31 cellular contexts compared by ENCODE assay signal in the genomic region with DNA sequence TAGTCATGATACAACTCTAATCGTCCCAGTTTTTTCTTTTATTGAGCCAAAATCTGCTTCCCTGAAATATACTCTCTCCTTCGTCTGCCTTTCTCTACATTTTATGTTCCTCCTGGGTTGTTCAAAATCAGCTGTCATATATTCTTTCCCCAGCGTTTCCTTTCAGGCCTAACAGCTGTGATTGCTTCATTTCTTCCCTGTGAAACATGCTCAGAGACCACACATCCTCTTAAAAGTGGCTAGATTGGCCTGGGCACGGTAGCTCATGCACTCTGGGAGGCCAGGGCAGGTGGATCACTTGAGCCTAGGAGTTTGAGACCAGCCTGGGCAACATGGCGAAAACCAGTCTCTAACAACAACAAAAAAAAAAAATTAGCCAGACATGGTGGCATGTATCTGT. TPM values are rescaled to one million over a fixed set of nuclear protein-coding genes. Genes with fewer than 3 reads are reported as not detected.
DNase-seq lines count a peak whose midpoint lies in the region; ATAC-seq and TF ChIP-seq lines count a peak whose summit lies in the region.
"Had no signal": no experiment of that assay in that cellular context is flagged by ENCODE, and none has a peak within 500 bp of the region (broad histone marks: within the 10 kb centered on the region; RNA-seq: fewer than 3 reads in every experiment).

No MANE protein-coding gene starts in this region.

- POLR2A ChIA-PET in RWPE1 (lab: Yijun Ruan, JAX; ENCODE audit: low non-redundant PET): interaction anchor here (0.6 kb wide), 1 partner anchor 118 kb away, joined by 3 read pairs; no protein-coding TSS in a partner anchor

- H3K9me3 ChIP-seq in testis: no peaks in the 10 kb centered on the region
- H3K9me3 ChIP-seq: colonic mucosa, ovary, SK-N-SH, tibial artery had no signal

- H3K4me3 Mint-ChIP-seq in activated naive CD8-positive, alpha-beta T cell treated with anti-CD3 and anti-CD28 coated beads for 36 hours: no peak overlapping the region
- H3K4me3 Mint-ChIP-seq in activated naive CD8-positive, alpha-beta T cell treated with anti-CD3 and anti-CD28 coated beads, Interleukin-2, amount 50 U/mL, for 24 hours: no peak overlapping the region
- H3K4me3 Mint-ChIP-seq: effector memory CD8-positive, alpha-beta T cell; immature natural killer cell; naive thymus-derived CD4-positive, alpha-beta T cell had no signal

- TF ChIP-seq POLR2A in testis (IDR thresholded peaks at IDR 0.05): no peak

- peak overlapping the region; percentile 46 for H3K27ac ChIP-seq in RWPE1
- peak overlapping the region; percentile 34 to 55 for H3K27ac ChIP-seq in testis
- H3K27ac ChIP-seq: brain microvascular endothelial cell, C4-2B, colonic mucosa, ovary, tibial artery had no signal

- no peaks in the 10 kb centered on the region for H3K9me3 Mint-ChIP-seq in activated naive CD8-positive, alpha-beta T cell treated with anti-CD3 and anti-CD28 coated beads for 36 hours
- H3K9me3 Mint-ChIP-seq in activated naive CD8-positive, alpha-beta T cell treated with anti-CD3 and anti-CD28 coated beads, Interleukin-2, amount 50 U/mL, for 24 hours: no peaks in the 10 kb centered on the region
- H3K9me3 Mint-ChIP-seq: effector memory CD8-positive, alpha-beta T cell; immature natural killer cell; naive thymus-derived CD4-positive, alpha-beta T cell had no signal

- DNase-seq in activated naive CD8-positive, alpha-beta T cell treated with anti-CD3 and anti-CD28 coated beads for 36 hours: no peak
- DNase-seq in activated naive CD8-positive, alpha-beta T cell treated with anti-CD3 and anti-CD28 coated beads, Interleukin-2, amount 50 U/mL, for 24 hours: no peak
- DNase-seq in RWPE1 (ENCODE audit: low spot score) (no peak), fibroblast of villous mesenchyme (ENCODE audit: low read depth) (peak; percentile 77), testis (no peak), ACHN (no peak)
- DNase-seq: activated CD4-positive, alpha-beta T cell treated with anti-CD3 and anti-CD28 coated beads for 48 hours; activated effector memory CD4-positive, alpha-beta T cell treated with anti-CD3 and anti-CD28 coated beads, Interleukin-2, amount 50 U/mL, for 16 hours; brain microvascular endothelial cell; colonic mucosa; effector memory CD8-positive, alpha-beta T cell; foreskin melanocyte; immature natural killer cell; naive thymus-derived CD4-positive, alpha-beta T cell; NCI-H1048; NCI-H187 treated with DMSO at 0.1 percent for 48 hours; NCI-H526 treated with DMSO at 0.1 percent for 48 hours; ovary; right cardiac atrium; RPMI8226; SK-N-SH; stimulated activated naive CD4-positive, alpha-beta T cell treated with Interleukin-2 at 50 U/mL for 16 hours; T-helper 2 cell; tibial artery had no signal

- TF ChIP-seq CTCF in RWPE1 (conservative IDR thresholded peaks at IDR 0.05; ENCODE audit: low read depth) (no peak), fibroblast of villous mesenchyme (IDR thresholded peaks at IDR 0.05; ENCODE audit: insufficient read depth, low read depth, low read length) (no peak), testis (IDR thresholded peaks at IDR 0.05) (no peak)

- no peaks in the 10 kb centered on the region for H3K27me3 Mint-ChIP-seq in activated naive CD8-positive, alpha-beta T cell treated with anti-CD3 and anti-CD28 coated beads for 36 hours
- H3K27me3 Mint-ChIP-seq in activated naive CD8-positive, alpha-beta T cell treated with anti-CD3 and anti-CD28 coated beads, Interleukin-2, amount 50 U/mL, for 24 hours: no peaks in the 10 kb centered on the region
- H3K27me3 Mint-ChIP-seq: effector memory CD8-positive, alpha-beta T cell; naive thymus-derived CD4-positive, alpha-beta T cell had no signal

- H3K4me3 ChIP-seq in fibroblast of villous mesenchyme (ENCODE audit: low read depth, low read length) (no peak overlapping the region), testis (no peak overlapping the region)
- H3K4me3 ChIP-seq: colonic mucosa, hepatocyte, K562, ovary, tibial artery had no signal

- peaks cover 30% of the 10 kb centered on the region for H3K36me3 Mint-ChIP-seq in activated naive CD8-positive, alpha-beta T cell treated with anti-CD3 and anti-CD28 coated beads for 36 hours
- peaks cover 65% of the 10 kb centered on the region for H3K36me3 Mint-ChIP-seq in activated naive CD8-positive, alpha-beta T cell treated with anti-CD3 and anti-CD28 coated beads, Interleukin-2, amount 50 U/mL, for 24 hours (ENCODE audit: low read depth)

- H3K4me1 Mint-ChIP-seq in activated naive CD8-positive, alpha-beta T cell treated with anti-CD3 and anti-CD28 coated beads for 36 hours: peaks cover 3% of the 10 kb centered on the region
- peaks cover 19% of the 10 kb centered on the region for H3K4me1 Mint-ChIP-seq in activated naive CD8-positive, alpha-beta T cell treated with anti-CD3 and anti-CD28 coated beads, Interleukin-2, amount 50 U/mL, for 24 hours
- H3K4me1 Mint-ChIP-seq: immature natural killer cell had no signal

- H3K27ac Mint-ChIP-seq in activated naive CD8-positive, alpha-beta T cell treated with anti-CD3 and anti-CD28 coated beads for 36 hours: peak overlapping the region; percentile 3
- H3K27ac Mint-ChIP-seq in activated naive CD8-positive, alpha-beta T cell treated with anti-CD3 and anti-CD28 coated beads, Interleukin-2, amount 50 U/mL, for 24 hours: no peak overlapping the region

- no peaks in the 10 kb centered on the region for H3K36me3 ChIP-seq in testis (ENCODE audit: low read depth, missing control alignments)
- H3K36me3 ChIP-seq: ovary had no signal

- no peaks in the 10 kb centered on the region for H3K27me3 ChIP-seq in testis
- H3K27me3 ChIP-seq: brain microvascular endothelial cell, colonic mucosa, hepatocyte, ovary, tibial artery had no signal

- intact Hi-C loops in testis (cut with DNase I; ENCODE audit: low total_unique reads): no loop called here

- WGBS in testis, 2 donors: 77 to 79% methylated on average over 5 of the region's 5 CpGs

- in situ Hi-C loops in ACHN (cut with HindIII; ENCODE audit: low pct_ligation_motif_present, low pct_unique_long_range_greater_than_20kb, low sequenced_read_pairs): no loop called here

- peaks cover 9% of the 10 kb centered on the region for H3K4me1 ChIP-seq in testis
- H3K4me1 ChIP-seq: colonic mucosa had no signal

- CTCF ChIA-PET in RWPE1 (lab: Yijun Ruan, JAX): interaction anchor here (1.0 kb wide), 1 partner anchor 37 kb away, joined by 8 read pairs; no protein-coding TSS in a partner anchor

- no peak for ATAC-seq in activated naive CD8-positive, alpha-beta T cell treated with anti-CD3 and anti-CD28 coated beads, Interleukin-2, amount 50 U/mL, for 24 hours
- no peak for ATAC-seq in HG03354 (IDR thresholded peaks at IDR 0.05; ENCODE audit: poor library complexity, severe bottlenecking, unreplicated experiment)
- no peak for ATAC-seq in GM18873 (IDR thresholded peaks at IDR 0.05; ENCODE audit: low FRiP score, unreplicated experiment)
- ATAC-seq: effector memory CD8-positive, alpha-beta T cell; esophagus mucosa; K562; left lobe of liver; naive thymus-derived CD4-positive, alpha-beta T cell; right cardiac atrium had no signal

RNA-seq across cellular contexts. Expression of a gene that starts 25.1 kb away (rescaled TPM):
- 10 to 100 TPM; 38.9 to 40.8 TPM for total RNA-seq in activated naive CD8-positive, alpha-beta T cell treated with anti-CD3 and anti-CD28 coated beads for 36 hours
- total RNA-seq in fibroblast of villous mesenchyme (24.2 and 26.7 TPM in 2 replicates), testis (10 to 100 TPM; 46.7 to 48.6 TPM)
- 30.0 TPM for polyA plus RNA-seq in testis (ENCODE audit: insufficient read depth, low read depth, low replicate concordance)

RNA-seq across cellular contexts. Expression of a gene that starts 50.5 kb away (rescaled TPM):
- 10 to 100 TPM; 73.9 to 75.4 TPM for total RNA-seq in activated naive CD8-positive, alpha-beta T cell treated with anti-CD3 and anti-CD28 coated beads for 36 hours
- total RNA-seq in fibroblast of villous mesenchyme (62.2 and 81.6 TPM in 2 replicates), testis (10 to 100 TPM; 53.2 to 57.0 TPM)
- polyA plus RNA-seq in testis (ENCODE audit: insufficient read depth, low read depth, low replicate concordance): 84.1 TPM

RNA-seq across cellular contexts. Expression of a gene that starts 50.9 kb away (rescaled TPM):
- 10 to 100 TPM; 87.2 to 90.9 TPM for total RNA-seq in activated naive CD8-positive, alpha-beta T cell treated with anti-CD3 and anti-CD28 coated beads for 36 hours
- total RNA-seq in fibroblast of villous mesenchyme: 9.1 and 21.6 TPM in 2 replicates
- total RNA-seq in testis: 100 to 1,000 TPM in 1 of 2 donors, 10 to 100 TPM in 1; 96.6 to 147 TPM
- polyA plus RNA-seq in testis (ENCODE audit: insufficient read depth, low read depth, low replicate concordance): 203 TPM
